In the genomic region with DNA sequence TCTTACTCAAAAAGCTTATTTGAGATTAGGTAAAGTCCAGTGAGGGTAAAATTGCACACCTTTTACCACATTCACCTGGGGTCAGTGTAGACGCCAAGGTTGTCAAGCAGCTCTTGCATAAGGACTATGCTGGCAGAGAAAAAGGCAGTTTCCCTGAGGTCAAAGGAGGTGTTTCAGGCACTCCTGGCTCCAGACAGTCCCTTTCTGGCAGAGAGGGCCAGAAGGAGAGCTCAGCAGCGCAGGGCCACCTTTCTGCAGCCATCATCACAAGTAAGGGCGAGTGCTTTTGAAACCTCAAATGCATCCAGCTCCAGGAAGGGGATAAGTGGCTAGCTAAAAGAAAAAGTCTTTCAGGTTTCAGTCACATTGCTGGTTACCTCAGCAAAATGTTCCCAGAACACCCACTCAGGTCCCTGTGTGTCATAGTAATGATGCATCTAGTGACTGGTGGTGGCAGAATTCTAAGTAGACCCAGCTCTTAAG, we compare ENCODE assay signal across 17 cellular contexts. TPM values are rescaled to one million over a fixed set of nuclear protein-coding genes. Genes with fewer than 3 reads are reported as not detected.
DNase-seq lines count a peak whose midpoint lies in the region; ATAC-seq, FAIRE-seq and TF ChIP-seq lines count a peak whose summit lies in the region.
"Had no signal": no experiment of that assay in that cellular context is flagged by ENCODE, and none has a peak within 500 bp of the region (broad histone marks: within the 10 kb centered on the region; RNA-seq: fewer than 3 reads in every experiment).

No MANE protein-coding gene starts in this region.

- no peak overlapping the region for H3K27ac ChIP-seq in small intestine (ENCODE audit: low read depth in 1 of 2, low read length in 1 of 2)

- peaks cover 7 to 19% of the 10 kb centered on the region in 2 donors for H3K36me3 ChIP-seq in small intestine (ENCODE audit: control insufficient read depth in 2 of 2, insufficient read depth in 2 of 2, low read length in 2 of 2)

- peak; percentile 34 for ATAC-seq in GM19035 (IDR thresholded peaks at IDR 0.05; ENCODE audit: unreplicated experiment)
- peak; percentile 39 for ATAC-seq in HG02884 (IDR thresholded peaks at IDR 0.05; ENCODE audit: unreplicated experiment)

- WGBS in small intestine, 3 donors = 91 to 92% (median 92%) methylated on average over 3 of the region's 3 CpGs

- H3K4me3 ChIP-seq in GM12865 (ENCODE audit: low read depth, low read length) (no peak overlapping the region), small intestine (ENCODE audit: low read depth in 1 of 2, low read length in 2 of 2) (no peak overlapping the region)

- intact Hi-C loops in activated T-helper 2 cell treated with anti-CD3 and anti-CD28 coated beads, Interferon-gamma antibody, Interleukin-2, Interleukin-4, amounts not matched to agents 10 μg/mL and 5 μg/mL and 100 μg/mL, durations not matched to agents 14 hours and 24 hours and 36 hours (cut with micrococcal nuclease) = loop anchor here (1.0 kb wide), 4 partner anchors 17 to 47 kb away; a partner anchor contains a TSS

- peaks cover 87% of the 10 kb centered on the region for H3K36me3 Mint-ChIP-seq in activated T-helper 2 cell treated with anti-CD3 and anti-CD28 coated beads, Interferon-gamma antibody, Interleukin-2, Interleukin-4, amounts not matched to agents 10 μg/mL and 5 μg/mL and 100 μg/mL, durations not matched to agents 14 hours and 24 hours and 36 hours (ENCODE audit: low read depth)

- H3K9me3 Mint-ChIP-seq in activated T-helper 2 cell treated with anti-CD3 and anti-CD28 coated beads, Interferon-gamma antibody, Interleukin-2, Interleukin-4, amounts not matched to agents 10 μg/mL and 5 μg/mL and 100 μg/mL, durations not matched to agents 14 hours and 24 hours and 36 hours = peaks cover 2% of the 10 kb centered on the region

- H3K9me3 ChIP-seq in small intestine (ENCODE audit: control insufficient read depth, low read depth) = no peaks in the 10 kb centered on the region

- H3K4me1 ChIP-seq in small intestine (ENCODE audit: control insufficient read depth in 2 of 2, insufficient read depth in 1 of 2, low read depth in 1 of 2, low read length in 1 of 2) = no peaks in the 10 kb centered on the region

- H3K4me1 Mint-ChIP-seq in activated T-helper 2 cell treated with anti-CD3 and anti-CD28 coated beads, Interferon-gamma antibody, Interleukin-2, Interleukin-4, amounts not matched to agents 10 μg/mL and 5 μg/mL and 100 μg/mL, durations not matched to agents 14 hours and 24 hours and 36 hours (ENCODE audit: low read depth) = peaks cover 75% of the 10 kb centered on the region
- H3K4me1 Mint-ChIP-seq: CD14-positive monocyte had no signal

- H3K27me3 ChIP-seq in small intestine (ENCODE audit: control insufficient read depth in 2 of 2, insufficient read depth in 2 of 2, low read length in 2 of 2) = no peaks in the 10 kb centered on the region

- TF ChIP-seq CTCF in GM12865 (IDR thresholded peaks at IDR 0.05; ENCODE audit: insufficient read depth, low read depth, low read length, missing control alignments) = no peak

- DNase-seq in GM12865 (ENCODE audit: low read depth) (peak; percentile 60), small intestine (no peak), NCI-H2029 (lab: John Stamatoyannopoulos, UW) (no peak), activated gamma-delta T cell (lab: John Stamatoyannopoulos, UW) (no peak), HCEC 1CT (no peak)
- DNase-seq in activated T-helper 2 cell treated with anti-CD3 and anti-CD28 coated beads, Interferon-gamma antibody, Interleukin-2, Interleukin-4, amounts not matched to agents 10 μg/mL and 5 μg/mL and 100 μg/mL, durations not matched to agents 14 hours and 24 hours and 36 hours (ENCODE audit: low spot score) = no peak
- DNase-seq: effector CD8-positive, alpha-beta T cell; foreskin fibroblast; midbrain had no signal

- no peak for FAIRE-seq in small intestine (lab: Jason Lieb, UNC)
- FAIRE-seq: H1 had no signal

- H3K27ac Mint-ChIP-seq in activated T-helper 2 cell treated with anti-CD3 and anti-CD28 coated beads, Interferon-gamma antibody, Interleukin-2, Interleukin-4, amounts not matched to agents 10 μg/mL and 5 μg/mL and 100 μg/mL, durations not matched to agents 14 hours and 24 hours and 36 hours = peak overlapping the region; percentile 82

- H3K27me3 Mint-ChIP-seq in activated T-helper 2 cell treated with anti-CD3 and anti-CD28 coated beads, Interferon-gamma antibody, Interleukin-2, Interleukin-4, amounts not matched to agents 10 μg/mL and 5 μg/mL and 100 μg/mL, durations not matched to agents 14 hours and 24 hours and 36 hours (ENCODE audit: low read depth) = no peaks in the 10 kb centered on the region

- peak overlapping the region; percentile 2 for H3K4me3 Mint-ChIP-seq in activated T-helper 2 cell treated with anti-CD3 and anti-CD28 coated beads, Interferon-gamma antibody, Interleukin-2, Interleukin-4, amounts not matched to agents 10 μg/mL and 5 μg/mL and 100 μg/mL, durations not matched to agents 14 hours and 24 hours and 36 hours (ENCODE audit: low read depth)
- H3K4me3 Mint-ChIP-seq: CD14-positive monocyte had no signal

RNA-seq across cellular contexts. Expression of a gene that starts 16.7 kb away (rescaled TPM):
- total RNA-seq in activated T-helper 2 cell treated with anti-CD3 and anti-CD28 coated beads, Interferon-gamma antibody, Interleukin-2, Interleukin-4, amounts not matched to agents 10 μg/mL and 5 μg/mL and 100 μg/mL, durations not matched to agents 14 hours and 24 hours and 36 hours = 777 and 830 TPM in 2 replicates
- under 1 TPM in 1 of 3 donors, not detected in 2; 0.54 TPM for polyA plus RNA-seq in small intestine
- total RNA-seq: G401, H1, M059J, temporal lobe had no signal
- polyA plus RNA-seq: CD14-positive monocyte, H1 had no signal

RNA-seq across cellular contexts. Expression of a gene that starts 32.5 kb away (rescaled TPM):
- 21.6 and 25.8 TPM in 2 replicates for total RNA-seq in activated T-helper 2 cell treated with anti-CD3 and anti-CD28 coated beads, Interferon-gamma antibody, Interleukin-2, Interleukin-4, amounts not matched to agents 10 μg/mL and 5 μg/mL and 100 μg/mL, durations not matched to agents 14 hours and 24 hours and 36 hours
- polyA plus RNA-seq in small intestine = not detected
- total RNA-seq: G401, H1, M059J, posterior vena cava, temporal lobe had no signal
- polyA plus RNA-seq: CD14-positive monocyte, H1 had no signal
